ENCODE assay signal across 8 cellular contexts in genomic region chr4:53365121-53365485, GRCh38. TPM values are rescaled to one million over a fixed set of nuclear protein-coding genes. Genes with fewer than 3 reads are reported as not detected.
DNase-seq lines count a peak whose midpoint lies in the region; ATAC-seq and TF ChIP-seq lines count a peak whose summit lies in the region.

No MANE protein-coding gene starts in this region.

- peaks cover 8% of the 10 kb centered on the region for H3K9me3 Mint-ChIP-seq in nephron progenitor cell

- H3K27ac ChIP-seq in AG04450 (ENCODE audit: low read depth, low read length), result no peak overlapping the region
- H3K27ac ChIP-seq in esophagus (ENCODE audit: low read depth in 2 of 2, low read length in 1 of 2), result no peak overlapping the region

- peaks cover 36% of the 10 kb centered on the region for H3K27me3 Mint-ChIP-seq in nephron progenitor cell (ENCODE audit: low read depth, poor library complexity)

- no peak overlapping the region for H3K27ac Mint-ChIP-seq in nephron progenitor cell

- H3K4me1 Mint-ChIP-seq in nephron progenitor cell, result peaks cover 35% of the 10 kb centered on the region

- H3K4me1 ChIP-seq in esophagus (ENCODE audit: control insufficient read depth in 2 of 2, insufficient read depth in 2 of 2, low read length in 1 of 2), result peaks cover 3% of the 10 kb centered on the region in 2 donors

- H3K27me3 ChIP-seq in AG04450 (ENCODE audit: control insufficient read depth, insufficient read depth, low read length) (no peaks in the 10 kb centered on the region), esophagus (ENCODE audit: control insufficient read depth in 1 of 2, insufficient read depth in 2 of 2, low read length in 2 of 2) (no peaks in the 10 kb centered on the region)

- POLR2A ChIA-PET in AG04450 (lab: Yijun Ruan, JAX), result no interaction called here

- TF ChIP-seq CTCF in AG04450 (IDR thresholded peaks at IDR 0.05; ENCODE audit: low read depth, low read length), result no peak
- no peak for TF ChIP-seq CTCF in nephron progenitor cell (IDR thresholded peaks at IDR 0.05)
- TF ChIP-seq CTCF in GM10266 (IDR thresholded peaks at IDR 0.05; ENCODE audit: control insufficient read depth, insufficient read depth, low read depth, missing control alignments), result no peak

- peak overlapping the region; percentile 94 for H3K4me3 Mint-ChIP-seq in nephron progenitor cell

- ATAC-seq in GM18867 (IDR thresholded peaks at IDR 0.05; ENCODE audit: unreplicated experiment) (peak; percentile 12), HG03520 (IDR thresholded peaks at IDR 0.05; ENCODE audit: unreplicated experiment) (peak; percentile 5)

- CTCF ChIA-PET in AG04450 (lab: Charles Lee), result no interaction called here

- H3K4me3 ChIP-seq in AG04450 (ENCODE audit: low read depth, low read length), result peak overlapping the region; percentile 77
- peak overlapping the region; percentile 96 to 99 for H3K4me3 ChIP-seq in esophagus (ENCODE audit: low read depth in 1 of 2, low read length in 2 of 2)

- no peaks in the 10 kb centered on the region for H3K36me3 Mint-ChIP-seq in nephron progenitor cell (ENCODE audit: low read depth)

- H3K9me3 ChIP-seq in AG04450 (ENCODE audit: control insufficient read depth, insufficient read depth, low read length) (no peaks in the 10 kb centered on the region), esophagus (ENCODE audit: control insufficient read depth in 2 of 2, insufficient read depth in 1 of 2, low read depth in 1 of 2, low read length in 1 of 2) (no peaks in the 10 kb centered on the region)

- WGBS in esophagus, 2 donors, result 0 to 1% methylated on average over 8 of the region's 8 CpGs

- H3K36me3 ChIP-seq in esophagus (ENCODE audit: control insufficient read depth in 2 of 2, insufficient read depth in 2 of 2, low read length in 1 of 2), result no peaks in the 10 kb centered on the region

- DNase-seq in AG04450 (ENCODE audit: low read depth, low spot score), result no peak
- peak; percentile 25 for DNase-seq in SW480 (ENCODE audit: low spot score)
- no peak for DNase-seq in nephron progenitor cell
- no peak for DNase-seq in GM10266 (ENCODE audit: extremely low spot score)
- DNase-seq in occipital lobe (lab: John Stamatoyannopoulos, UW), result no peak

RNA-seq across cellular contexts. Expression of gene SCFD2, which starts 0.8 kb away (rescaled TPM):
- polyA plus RNA-seq in AG04450 (2011; rRNA removed) (16.4 and 16.6 TPM in 2 replicates), esophagus (1 to 10 TPM; 4.8 to 8.2 TPM)
- polyA minus RNA-seq in AG04450 (2011; rRNA and poly(A)+ RNA removed), result 32.4 and 42.1 TPM in 2 replicates
- total RNA-seq in occipital lobe, result 25.6 TPM

RNA-seq across cellular contexts. Expression of gene FIP1L1, which starts 12.3 kb away (rescaled TPM):
- polyA plus RNA-seq in AG04450 (2011; rRNA removed) (28.3 and 30.5 TPM in 2 replicates), esophagus (10 to 100 TPM; 17.8 to 22.3 TPM)
- polyA minus RNA-seq in AG04450 (2011; rRNA and poly(A)+ RNA removed), result 41.1 and 53.9 TPM in 2 replicates
- 115 TPM for total RNA-seq in occipital lobe
